In the genomic region with DNA sequence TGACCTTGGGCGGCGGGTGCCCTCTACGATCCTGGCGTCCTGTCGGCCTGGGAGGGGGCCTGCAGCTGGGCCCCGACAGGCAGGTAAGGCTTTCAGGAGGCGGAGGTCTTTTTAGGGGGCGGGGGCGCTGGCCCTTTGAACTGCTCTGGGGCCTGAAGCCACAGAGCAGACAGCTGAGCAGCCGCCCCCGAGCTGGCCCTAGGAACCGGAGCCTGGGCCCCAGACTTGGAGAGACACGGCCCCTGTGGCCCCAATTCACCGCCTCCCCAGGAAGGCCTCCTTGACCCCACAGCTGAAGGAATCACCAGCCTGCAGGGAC, we compare ENCODE assay signal across 8 cellular contexts.
DNase-seq lines count a peak whose midpoint lies in the region; ATAC-seq and TF ChIP-seq lines count a peak whose summit lies in the region.

No MANE protein-coding gene starts in this region.

- ATAC-seq in HG03432 (IDR thresholded peaks at IDR 0.05; ENCODE audit: unreplicated experiment) (peak; percentile 24), GM19035 (IDR thresholded peaks at IDR 0.05; ENCODE audit: unreplicated experiment) (no peak)
- no peak for ATAC-seq in central memory CD8-positive, alpha-beta T cell (replicated peaks; ENCODE audit: extremely low read depth, poor library complexity, severe bottlenecking)

- no peak for TF ChIP-seq CTCF in 22Rv1 (IDR thresholded peaks at IDR 0.05)

- no peaks in the 10 kb centered on the region for H3K9me3 Mint-ChIP-seq in central memory CD8-positive, alpha-beta T cell

- peak overlapping the region; percentile 98 for H3K4me3 Mint-ChIP-seq in central memory CD8-positive, alpha-beta T cell

- DNase-seq in central memory CD8-positive, alpha-beta T cell (ENCODE audit: low spot score in 2 of 2) = no peak
- no peak for DNase-seq in NK-92 treated with Interleukin-12 subunit alpha and Interleukin-12 subunit beta, amount 100 ng/mL, for 24 hours (lab: John Stamatoyannopoulos, UW)
- DNase-seq in DMS53 treated with DMSO at 0.1 percent for 48 hours (lab: John Stamatoyannopoulos, UW; ENCODE audit: unreplicated experiment) (no peak), ACHN (no peak)

- H3K36me3 ChIP-seq in mucosa of stomach (ENCODE audit: control insufficient read depth, insufficient read depth, low read length) = no peaks in the 10 kb centered on the region

- H3K9me3 ChIP-seq in mucosa of stomach (ENCODE audit: control insufficient read depth, low read length) = no peaks in the 10 kb centered on the region

- H3K4me3 ChIP-seq in mucosa of stomach (ENCODE audit: low read length) = peak overlapping the region; percentile 56

- H3K27me3 Mint-ChIP-seq in central memory CD8-positive, alpha-beta T cell = no peaks in the 10 kb centered on the region

- H3K27ac Mint-ChIP-seq in central memory CD8-positive, alpha-beta T cell (ENCODE audit: low read depth) = peak overlapping the region; percentile 74

- peaks cover 26% of the 10 kb centered on the region for H3K36me3 Mint-ChIP-seq in central memory CD8-positive, alpha-beta T cell (ENCODE audit: insufficient read depth)

- peaks cover 74% of the 10 kb centered on the region for H3K4me1 ChIP-seq in mucosa of stomach (ENCODE audit: control insufficient read depth, insufficient read depth, low read length)

- H3K4me1 Mint-ChIP-seq in central memory CD8-positive, alpha-beta T cell = peaks cover 47% of the 10 kb centered on the region

- peak overlapping the region; percentile 72 for H3K9ac ChIP-seq in mucosa of stomach (ENCODE audit: low read length)

- no peaks in the 10 kb centered on the region for H3K27me3 ChIP-seq in mucosa of stomach (ENCODE audit: control insufficient read depth, insufficient read depth, low read length)

- in situ Hi-C loops in ACHN (cut with HindIII; ENCODE audit: low pct_ligation_motif_present, low pct_unique_long_range_greater_than_20kb, low sequenced_read_pairs) = no loop called here

- peak overlapping the region; percentile 40 for H3K27ac ChIP-seq in 22Rv1
